Comparison of ENCODE assay signal across 8 cellular contexts in genomic region chr12:55728932-55729591, GRCh38. TPM values are rescaled to one million over a fixed set of nuclear protein-coding genes. Genes with fewer than 3 reads are reported as not detected.
DNase-seq lines count a peak whose midpoint lies in the region; ATAC-seq and TF ChIP-seq lines count a peak whose summit lies in the region.

TSS of gene CD63 (minus strand) at chr12:55729009. CDS start at chr12:55728341, 668 bp downstream.

- H3K79me2 ChIP-seq in osteoblast (ENCODE audit: insufficient read depth, low read length), result peaks cover 64% of the 10 kb centered on the region

- no peaks in the 10 kb centered on the region for H3K36me3 Mint-ChIP-seq in activated naive CD8-positive, alpha-beta T cell

- 0% methylated on average over 3 of the region's 54 CpGs; no CpG with 5 or more reads in 1 of the 2 donors for WGBS in thyroid gland, 2 donors

- H3K9me3 ChIP-seq in osteoblast (ENCODE audit: low read depth, low read length) (no peaks in the 10 kb centered on the region), thyroid gland (no peaks in the 10 kb centered on the region)

- H3K4me3 ChIP-seq in osteoblast (ENCODE audit: insufficient read depth, low read length) (peak within 1 kb of the TSS; percentile 97), thyroid gland (replicated peaks in 1 of 3) (peak within 1 kb of the TSS; percentile 62 to 90 (median 85))

- H3K36me3 ChIP-seq in osteoblast (ENCODE audit: insufficient read depth, low read length), result peaks cover 35% of the 10 kb centered on the region
- peaks cover 23 to 26% of the 10 kb centered on the region in 2 donors for H3K36me3 ChIP-seq in thyroid gland

- H2AFZ ChIP-seq in osteoblast (ENCODE audit: low read length), result peak within 1 kb of the TSS; percentile 43

- peak within 1 kb of the TSS; percentile 86 for H3K4me3 Mint-ChIP-seq in activated naive CD8-positive, alpha-beta T cell

- peak; percentile 54 for ATAC-seq in GM21515 (IDR thresholded peaks at IDR 0.05; ENCODE audit: unreplicated experiment)

- peak within 1 kb of the TSS; percentile 96 for H3K27ac ChIP-seq in osteoblast (ENCODE audit: low read depth, low read length)
- H3K27ac ChIP-seq in thyroid gland, result peak within 1 kb of the TSS; percentile 89 to 98 (median 96)

- H3K4me1 ChIP-seq in osteoblast (ENCODE audit: insufficient read depth, low read length) (peaks cover 48% of the 10 kb centered on the region), thyroid gland (peaks cover 32 to 47% of the 10 kb centered on the region in 2 donors)

- H3K4me2 ChIP-seq in osteoblast (ENCODE audit: insufficient read depth, low read length), result peak within 1 kb of the TSS; percentile 88

- TF ChIP-seq POLR2A in thyroid gland (IDR thresholded peaks at IDR 0.05), result peak; percentile 64 to 83

- H3K27ac Mint-ChIP-seq in activated naive CD8-positive, alpha-beta T cell, result peak within 1 kb of the TSS; percentile 94

- H3K27me3 ChIP-seq in osteoblast (ENCODE audit: insufficient read depth, low read length) (no peaks in the 10 kb centered on the region), thyroid gland (no peaks in the 10 kb centered on the region)

- no peaks in the 10 kb centered on the region for H3K9me3 Mint-ChIP-seq in activated naive CD8-positive, alpha-beta T cell (ENCODE audit: low read depth)

- intact Hi-C loops in thyroid gland (cut with DNase I), result no loop called here

- H3K27me3 Mint-ChIP-seq in activated naive CD8-positive, alpha-beta T cell, result no peaks in the 10 kb centered on the region

- peak; percentile 89 for DNase-seq in EH (ENCODE audit: low read depth)
- peak; percentile 95 for DNase-seq in HuH-7 (ENCODE audit: low spot score)
- peak; percentile 73 for DNase-seq in SK-N-DZ (ENCODE audit: low spot score)
- peak; percentile 88 for DNase-seq in glomerular visceral epithelial cell (ENCODE audit: extremely low spot score)
- peak; percentile 99 for DNase-seq in osteoblast (ENCODE audit: insufficient read length, low spot score, missing footprints)
- DNase-seq in thyroid gland, result peak; percentile 92 to 93

- H4K20me1 ChIP-seq in osteoblast (ENCODE audit: insufficient read depth, low read length), result peaks cover 39% of the 10 kb centered on the region

- peaks cover 40% of the 10 kb centered on the region for H3K4me1 Mint-ChIP-seq in activated naive CD8-positive, alpha-beta T cell (ENCODE audit: low read depth)

- TF ChIP-seq CTCF in osteoblast (IDR thresholded peaks at IDR 0.05; ENCODE audit: extremely low read depth, low read depth, low read length) (no peak), thyroid gland (IDR thresholded peaks at IDR 0.05) (no peak)

RNA-seq across cellular contexts. Expression of gene CD63, which starts in this region (rescaled TPM):
- polyA plus RNA-seq in SK-N-DZ (2014; cell fraction: cytosol; rRNA removed), result 216 and 246 TPM in 2 replicates
- 96.6 and 110 TPM in 2 replicates for polyA plus RNA-seq in SK-N-DZ (2014; cell fraction: nucleus; rRNA removed)
- total RNA-seq in osteoblast, result 3,072 and 3,128 TPM in 2 replicates
- 1,000 to 10,000 TPM in 3 of 4 donors, 100 to 1,000 TPM in 1; 683 to 1,145 (median 1,122) TPM for total RNA-seq in thyroid gland

Comparison
In these comparisons a context has a peak if more than half of its experiments do, and no peak if none do; other contexts are left out.
1. Peak in every context shown above with its lines: DNase-seq, ATAC-seq, H3K4me3 ChIP-seq and H3K27ac ChIP-seq.